ENCODE assay signal across 8 cellular contexts in the genomic region with DNA sequence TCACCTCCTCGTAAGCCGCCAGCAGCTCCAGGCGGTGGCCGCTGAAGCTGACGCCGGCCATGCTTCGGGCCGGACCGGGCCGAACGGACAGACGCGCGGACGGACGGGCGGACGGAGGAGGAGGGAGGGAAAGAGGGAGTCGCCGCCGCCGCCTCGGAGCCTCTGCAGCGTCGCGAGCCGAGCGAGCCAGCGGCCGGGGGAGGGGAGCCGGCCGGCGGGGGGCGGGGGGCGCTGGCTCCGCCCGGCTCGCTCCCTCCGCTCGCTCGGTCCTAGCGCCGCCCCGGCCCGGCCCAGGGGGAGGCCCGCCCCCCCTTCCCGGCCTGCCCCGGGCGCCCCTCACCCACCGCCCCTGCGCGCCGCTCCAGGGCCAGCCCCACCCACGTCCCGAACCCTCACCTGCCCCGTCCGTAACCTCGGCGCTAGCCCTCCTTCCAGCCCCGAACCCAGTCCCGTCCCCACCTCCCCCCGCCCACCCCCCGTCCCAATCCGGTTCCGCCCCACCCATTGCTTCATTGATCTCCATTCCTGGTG. TPM values are rescaled to one million over a fixed set of nuclear protein-coding genes. Genes with fewer than 3 reads are reported as not detected.
DNase-seq lines count a peak whose midpoint lies in the region; ATAC-seq, FAIRE-seq and TF ChIP-seq lines count a peak whose summit lies in the region.

A gene (minus strand): TSS at position 174 of the 531 bp plus-strand sequence. CDS start 113 bp downstream, at position 61.

- CTCF ChIA-PET in PC-9 (lab: Charles Lee): interaction anchor here (0.7 to 1.0 kb wide), 2 partner anchors 18 to 28 kb away, joined by 4 read pairs; no protein-coding TSS in a partner anchor

- peak within 1 kb of the TSS; percentile 88 to 92 for H3K27ac Mint-ChIP-seq in stimulated activated naive CD8-positive, alpha-beta T cell treated with anti-CD3 and anti-CD28 coated beads, Interleukin-15, amount 100 ng/mL, for 72 hours

- H3K27me3 ChIP-seq in DOHH2 (ENCODE audit: control insufficient read depth, low read length) (no peaks in the 10 kb centered on the region), PC-9 (ENCODE audit: insufficient read depth, low read depth) (no peaks in the 10 kb centered on the region), colonic mucosa (peaks cover 3% of the 10 kb centered on the region)

- H3F3A ChIP-seq in DOHH2 (ENCODE audit: control insufficient read depth, insufficient read depth) (0 out of 2 replicates have a peak, but pooled peaks cover 6% of the 10 kb centered on the region), PC-9 (ENCODE audit: insufficient read depth, low read depth) (peaks cover 46% of the 10 kb centered on the region)

- no peaks in the 10 kb centered on the region for H3K9me3 Mint-ChIP-seq in stimulated activated naive CD8-positive, alpha-beta T cell treated with anti-CD3 and anti-CD28 coated beads, Interleukin-15, amount 100 ng/mL, for 72 hours

- H3K27ac ChIP-seq in DOHH2 (ENCODE audit: low read depth, low read length): peak within 1 kb of the TSS; percentile 36; the same call in 1 of the 2 replicates
- H3K27ac ChIP-seq in PC-9: no peak within 1 kb of the TSS
- no peak within 1 kb of the TSS for H3K27ac ChIP-seq in colonic mucosa

- ATAC-seq in stimulated activated naive CD8-positive, alpha-beta T cell treated with anti-CD3 and anti-CD28 coated beads, Interleukin-15, amount 100 ng/mL, for 72 hours: peak; percentile 44
- no peak for ATAC-seq in GM21515 (IDR thresholded peaks at IDR 0.05; ENCODE audit: unreplicated experiment)

- POLR2A ChIA-PET in PC-9 (lab: Charles Lee; ENCODE audit: unreplicated experiment): interaction anchor here (2.1 kb wide), 1 partner anchor 22 kb away, joined by 6 read pairs; no protein-coding TSS in a partner anchor

- TF ChIP-seq CTCF in DOHH2 (IDR thresholded peaks at IDR 0.05; ENCODE audit: low read depth, low read length, poor library complexity, severe bottlenecking) (no peak), PC-9 (conservative IDR thresholded peaks at IDR 0.05) (no peak), colonic mucosa (IDR thresholded peaks at IDR 0.05) (no peak)

- H3K4me2 ChIP-seq in DOHH2 (ENCODE audit: low read length): peak within 1 kb of the TSS; percentile 95
- peak within 1 kb of the TSS; percentile 97 for H3K4me2 ChIP-seq in PC-9

- H3K79me2 ChIP-seq in DOHH2 (ENCODE audit: control insufficient read depth, low read length) (peaks cover 36% of the 10 kb centered on the region), PC-9 (ENCODE audit: low read depth) (peaks cover 21% of the 10 kb centered on the region; the same call in 1 of the 2 replicates)

- peak within 1 kb of the TSS; percentile 9 to 69 for H3K9ac ChIP-seq in colonic mucosa (ENCODE audit: low read depth in 2 of 2, low read length in 2 of 2)

- H3K4me3 ChIP-seq in DOHH2 (ENCODE audit: low read length): peak within 1 kb of the TSS; percentile 85
- H3K4me3 ChIP-seq in PC-9: peak within 1 kb of the TSS; percentile 79
- peak within 1 kb of the TSS; percentile 55 for H3K4me3 ChIP-seq in colonic mucosa

- FAIRE-seq in H54 (lab: Jason Lieb, UNC): no peak

- 0 out of 2 replicates have a peak within 1 kb of the TSS, but pooled peaks have one; percentile 63 for H2AFZ ChIP-seq in PC-9

- peak; percentile 69 for DNase-seq in H54 (ENCODE audit: insufficient read length, low spot score)
- DNase-seq in PC-9: no peak
- DNase-seq in colonic mucosa: no peak
- peak; percentile 92 for DNase-seq in left kidney (ENCODE audit: low read depth, low spot score)
- peak; percentile 32 to 43 for DNase-seq in stimulated activated naive CD8-positive, alpha-beta T cell treated with anti-CD3 and anti-CD28 coated beads, Interleukin-15, amount 100 ng/mL, for 72 hours
- no peak for DNase-seq in activated CD4-positive, CD25-positive, alpha-beta regulatory T cell (lab: John Stamatoyannopoulos, UW)

- BruUV-seq in PC-9 (replicated peaks; lab: Mats Ljungman, UMichigan): no TSS peak

- H3K4me3 Mint-ChIP-seq in stimulated activated naive CD8-positive, alpha-beta T cell treated with anti-CD3 and anti-CD28 coated beads, Interleukin-15, amount 100 ng/mL, for 72 hours: peak within 1 kb of the TSS; percentile 88 to 92

- peaks cover 20% of the 10 kb centered on the region for H3K36me3 ChIP-seq in DOHH2 (ENCODE audit: control insufficient read depth, low read length)
- no peaks in the 10 kb centered on the region for H3K36me3 ChIP-seq in PC-9 (ENCODE audit: low read depth)
- no peaks in the 10 kb centered on the region for H3K36me3 ChIP-seq in colonic mucosa

- intact Hi-C loops in PC-9 (cut with micrococcal nuclease; ENCODE audit: unreplicated experiment): no loop called here
- intact Hi-C loops in colonic mucosa (cut with DNase I): no loop called here

- peak; percentile 75 for TF ChIP-seq POLR2A in H54 (IDR thresholded peaks at IDR 0.05; ENCODE audit: low read depth, low read length)

- H3K4me1 ChIP-seq in DOHH2 (ENCODE audit: control insufficient read depth, low read length) (peaks cover 51% of the 10 kb centered on the region), PC-9 (replicated peaks; ENCODE audit: insufficient read depth) (peaks cover 22% of the 10 kb centered on the region), colonic mucosa (peaks cover 9% of the 10 kb centered on the region)

- H3K9me3 ChIP-seq in DOHH2 (ENCODE audit: control insufficient read depth, insufficient read depth, low read length): no peaks in the 10 kb centered on the region
- H3K9me3 ChIP-seq in PC-9 (ENCODE audit: insufficient read depth, low read depth): no peaks in the 10 kb centered on the region
- no peaks in the 10 kb centered on the region for H3K9me3 ChIP-seq in colonic mucosa

- H4K20me1 ChIP-seq in DOHH2 (ENCODE audit: control insufficient read depth, insufficient read depth, low read depth, low read length): peaks cover 13% of the 10 kb centered on the region; the same call in 1 of the 2 replicates
- peaks cover 19% of the 10 kb centered on the region for H4K20me1 ChIP-seq in PC-9 (ENCODE audit: insufficient read depth)

- no peaks in the 10 kb centered on the region for H3K27me3 Mint-ChIP-seq in stimulated activated naive CD8-positive, alpha-beta T cell treated with anti-CD3 and anti-CD28 coated beads, Interleukin-15, amount 100 ng/mL, for 72 hours

- H3K4me1 Mint-ChIP-seq in stimulated activated naive CD8-positive, alpha-beta T cell treated with anti-CD3 and anti-CD28 coated beads, Interleukin-15, amount 100 ng/mL, for 72 hours: peaks cover 87% of the 10 kb centered on the region

- H3K9me2 ChIP-seq in DOHH2 (replicated peaks; ENCODE audit: control insufficient read depth, low read length) (no peaks in the 10 kb centered on the region), PC-9 (ENCODE audit: insufficient read depth) (no peaks in the 10 kb centered on the region)

RNA-seq across cellular contexts. Expression of the gene that starts here (rescaled TPM):
- total RNA-seq in PC-9 (2021) (144 and 181 TPM in 2 replicates), colonic mucosa (10 to 100 TPM in 1 of 2 donors, 1 to 10 TPM in 1; 9.3 to 18.8 TPM)

Comparison
In these comparisons a context has a peak if more than half of its experiments do, and no peak if none do; other contexts are left out.
1. DNase-seq: peak in H54 (single experiment), left kidney (single experiment) and stimulated activated naive CD8-positive, alpha-beta T cell treated with anti-CD3 and anti-CD28 coated beads, Interleukin-15, amount 100 ng/mL, for 72 hours (2 of 2); none in PC-9 (0 of 2), colonic mucosa (single experiment) and activated CD4-positive, CD25-positive, alpha-beta regulatory T cell (0 of 4).
2. Peak in every context shown above with its lines, with median percentiles within 50 percentile points of each other: H3K4me3 ChIP-seq.